In the genomic region with DNA sequence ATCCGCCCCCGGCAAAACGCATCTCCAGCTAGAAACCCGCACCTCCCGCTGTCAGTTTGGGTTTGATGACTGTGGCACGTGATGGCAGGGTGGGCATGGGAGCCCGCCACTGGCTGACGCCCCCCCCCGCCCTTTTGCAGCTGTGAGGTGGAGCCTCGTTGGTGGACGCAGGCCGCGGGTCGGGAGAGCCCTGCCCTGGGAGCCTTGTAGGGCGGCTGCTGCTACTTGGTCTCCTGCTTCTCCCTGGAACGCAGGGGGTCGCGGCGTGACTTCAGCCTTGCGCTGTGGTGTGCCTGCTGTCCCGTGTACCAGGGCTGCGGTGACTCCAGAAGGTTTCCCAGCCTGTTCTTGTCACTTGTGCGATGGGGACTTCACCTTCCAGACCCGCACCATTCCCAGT, we compare ENCODE assay signal across 14 cellular contexts.
"Had no signal": no experiment of that assay in that cellular context is flagged by ENCODE, and none has a peak within 500 bp of the region (broad histone marks: within the 10 kb centered on the region; RNA-seq: fewer than 3 reads in every experiment).

No MANE protein-coding gene starts in this region.

- H3K27ac ChIP-seq: lower lobe of right lung, neutrophil had no signal

- H3K9me3 Mint-ChIP-seq: activated B cell treated with CpG ODN at 0.5 μM for 24 hours; activated CD4-positive, alpha-beta T cell treated with anti-CD3 and anti-CD28 coated beads, Interleukin-2, amount 10 ng/mL, durations not matched to agents 24 days and 14 days; activated naive CD4-positive, alpha-beta T cell treated with anti-CD3 and anti-CD28 coated beads, Interleukin-2, amount 10 ng/mL, durations not matched to agents 7 days and 5 days; activated T-helper 17 cell treated with anti-CD3 and anti-CD28 coated beads, Interleukin-2, amount 50 U/mL, for 72 hours; central memory CD8-positive, alpha-beta T cell; naive B cell; type B pancreatic cell had no signal

- H3K9me3 ChIP-seq: lower lobe of right lung, neutrophil had no signal

- ATAC-seq: activated T-helper 17 cell treated with anti-CD3 and anti-CD28 coated beads, Interleukin-2, amount 50 U/mL, for 72 hours had no signal

- H3K4me3 ChIP-seq: lower lobe of right lung had no signal

- H3K27me3 Mint-ChIP-seq: activated B cell treated with CpG ODN at 0.5 μM for 24 hours; activated CD4-positive, alpha-beta T cell treated with anti-CD3 and anti-CD28 coated beads, Interleukin-2, amount 10 ng/mL, durations not matched to agents 24 days and 14 days; activated naive CD4-positive, alpha-beta T cell treated with anti-CD3 and anti-CD28 coated beads, Interleukin-2, amount 10 ng/mL, durations not matched to agents 7 days and 5 days; activated T-helper 17 cell treated with anti-CD3 and anti-CD28 coated beads, Interleukin-2, amount 50 U/mL, for 72 hours; central memory CD8-positive, alpha-beta T cell; naive B cell; type B pancreatic cell had no signal

- H3K4me1 Mint-ChIP-seq: activated T-helper 17 cell treated with anti-CD3 and anti-CD28 coated beads, Interleukin-2, amount 50 U/mL, for 72 hours had no signal

- H3K27me3 ChIP-seq: neutrophil had no signal

- FAIRE-seq: TTC549 had no signal

- H3K27ac Mint-ChIP-seq: activated B cell treated with CpG ODN at 0.5 μM for 24 hours; activated CD4-positive, alpha-beta T cell treated with anti-CD3 and anti-CD28 coated beads, Interleukin-2, amount 10 ng/mL, durations not matched to agents 24 days and 14 days; activated naive CD4-positive, alpha-beta T cell treated with anti-CD3 and anti-CD28 coated beads, Interleukin-2, amount 10 ng/mL, durations not matched to agents 7 days and 5 days; activated T-helper 17 cell treated with anti-CD3 and anti-CD28 coated beads, Interleukin-2, amount 50 U/mL, for 72 hours; type B pancreatic cell had no signal

- H3K4me3 Mint-ChIP-seq: activated B cell treated with CpG ODN at 0.5 μM for 24 hours; activated CD4-positive, alpha-beta T cell treated with anti-CD3 and anti-CD28 coated beads, Interleukin-2, amount 10 ng/mL, durations not matched to agents 24 days and 14 days; activated naive CD4-positive, alpha-beta T cell treated with anti-CD3 and anti-CD28 coated beads, Interleukin-2, amount 10 ng/mL, durations not matched to agents 7 days and 5 days; activated T-helper 17 cell treated with anti-CD3 and anti-CD28 coated beads, Interleukin-2, amount 50 U/mL, for 72 hours; central memory CD8-positive, alpha-beta T cell; naive B cell; type B pancreatic cell had no signal

- DNase-seq: activated B cell treated with CpG ODN at 0.5 μM for 24 hours; activated CD4-positive, alpha-beta T cell treated with anti-CD3 and anti-CD28 coated beads, Interleukin-2, amount 10 ng/mL, durations not matched to agents 24 days and 14 days; activated CD8-positive, alpha-beta memory T cell treated with anti-CD3 and anti-CD28 coated beads for 24 hours; activated naive CD4-positive, alpha-beta T cell treated with anti-CD3 and anti-CD28 coated beads, Interleukin-2, amount 10 ng/mL, durations not matched to agents 7 days and 5 days; lower lobe of right lung; midbrain; naive B cell; stimulated activated CD4-positive, alpha-beta T cell treated with anti-CD3 and anti-CD28 coated beads, Interleukin-15, amount 100 ng/mL, for 24 hours; T-helper 2 cell had no signal

- H3K36me3 Mint-ChIP-seq: activated naive CD4-positive, alpha-beta T cell treated with anti-CD3 and anti-CD28 coated beads, Interleukin-2, amount 10 ng/mL, durations not matched to agents 7 days and 5 days; naive B cell had no signal
